ENCODE assay signal across 23 cellular contexts in the genomic region with DNA sequence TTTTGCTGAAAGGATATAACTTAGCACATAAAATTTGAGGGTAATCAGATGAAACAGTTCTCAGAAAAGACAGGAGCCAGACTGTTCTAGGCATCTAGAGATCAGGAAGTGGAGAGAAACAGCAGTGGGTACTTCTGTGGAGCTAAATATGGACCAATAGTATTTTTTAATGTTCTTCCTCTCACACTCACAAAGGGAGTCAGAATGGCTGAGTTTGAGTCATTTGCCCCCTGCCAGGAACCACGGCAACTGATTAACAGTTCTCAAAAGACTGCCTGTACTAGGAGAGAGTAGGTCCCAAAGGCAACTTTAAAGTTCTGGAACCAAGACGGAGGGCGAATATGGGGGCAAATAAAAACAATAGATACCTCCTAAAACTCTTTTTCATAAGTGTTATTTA.
DNase-seq lines count a peak whose midpoint lies in the region; ATAC-seq and TF ChIP-seq lines count a peak whose summit lies in the region.
"Had no signal": no experiment of that assay in that cellular context is flagged by ENCODE, and none has a peak within 500 bp of the region (broad histone marks: within the 10 kb centered on the region; RNA-seq: fewer than 3 reads in every experiment).

No MANE protein-coding gene starts in this region.

- DNase-seq in ELR (ENCODE audit: low read depth) (peak; percentile 46), OCI-M1 (lab: John Stamatoyannopoulos, UW) (peak; percentile 5), endodermal cell (peak; percentile 74), osteoblast (ENCODE audit: insufficient read length, low spot score, missing footprints) (peak; percentile 14), DMS53 (lab: John Stamatoyannopoulos, UW) (no peak), CD1c-positive myeloid dendritic cell (ENCODE audit: extremely low spot score) (no peak)
- DNase-seq: activated CD4-positive, alpha-beta T cell treated with anti-CD3 and anti-CD28 coated beads, Interleukin-2, amount 10 ng/mL, durations not matched to agents 24 days and 14 days; activated naive CD8-positive, alpha-beta T cell treated with anti-CD3 and anti-CD28 coated beads for 36 hours; activated T-cell treated with anti-CD3 and anti-CD28 coated beads, Interleukin-2, amount 50 U/mL, for 1 hour; DMS79; head of caudate nucleus; kidney; mucosa of descending colon; NCI-H1930; NCI-H526 treated with DMSO at 0.1 percent for 48 hours; occipital lobe; RPMI8226; upper lobe of left lung had no signal

- H3K9me3 ChIP-seq in endodermal cell (ENCODE audit: control insufficient read depth, low read length), result no peaks in the 10 kb centered on the region
- no peaks in the 10 kb centered on the region for H3K9me3 ChIP-seq in osteoblast (ENCODE audit: low read depth, low read length)
- H3K9me3 ChIP-seq: BLaER1, mucosa of descending colon, upper lobe of left lung had no signal

- no peaks in the 10 kb centered on the region for H4K20me1 ChIP-seq in osteoblast (ENCODE audit: insufficient read depth, low read length)
- H4K20me1 ChIP-seq: BLaER1 had no signal

- H2AFZ ChIP-seq in osteoblast (ENCODE audit: low read length), result peak overlapping the region; percentile 42

- H3K79me2 ChIP-seq in osteoblast (ENCODE audit: insufficient read depth, low read length), result no peaks in the 10 kb centered on the region

- no peak overlapping the region for H3K27ac Mint-ChIP-seq in endodermal cell
- H3K27ac Mint-ChIP-seq in activated T-helper 17 cell treated with anti-CD3 and anti-CD28 coated beads, Interleukin-2, amount 50 U/mL, for 72 hours, result no peak overlapping the region
- H3K27ac Mint-ChIP-seq: activated CD4-positive, alpha-beta T cell treated with anti-CD3 and anti-CD28 coated beads, Interleukin-2, amount 10 ng/mL, durations not matched to agents 24 days and 14 days; activated naive CD8-positive, alpha-beta T cell treated with anti-CD3 and anti-CD28 coated beads for 36 hours; stimulated activated memory B cell treated with anti-CD40 and anti-IgM and Interleukin-4, amounts not matched to agents 10 μg/mL and 1 μg/mL and 100 μg/mL, for 72 hours; T-helper 2 cell treated with Interferon-gamma antibody and Interleukin-4, amounts not matched to agents 5 μg/mL and 100 μg/mL, for 36 hours had no signal

- no peak for ATAC-seq in HG03432 (IDR thresholded peaks at IDR 0.05; ENCODE audit: unreplicated experiment)
- no peak for ATAC-seq in activated T-helper 17 cell treated with anti-CD3 and anti-CD28 coated beads, Interleukin-2, amount 50 U/mL, for 72 hours (replicated peaks)
- ATAC-seq: mucosa of descending colon; stimulated activated memory B cell treated with anti-CD40 and anti-IgM and Interleukin-4, amounts not matched to agents 10 μg/mL and 1 μg/mL and 100 μg/mL, for 72 hours had no signal

- H3K4me3 Mint-ChIP-seq in endodermal cell, result no peak overlapping the region
- H3K4me3 Mint-ChIP-seq in activated T-helper 17 cell treated with anti-CD3 and anti-CD28 coated beads, Interleukin-2, amount 50 U/mL, for 72 hours, result no peak overlapping the region
- H3K4me3 Mint-ChIP-seq: activated CD4-positive, alpha-beta T cell treated with anti-CD3 and anti-CD28 coated beads, Interleukin-2, amount 10 ng/mL, durations not matched to agents 24 days and 14 days; activated naive CD8-positive, alpha-beta T cell treated with anti-CD3 and anti-CD28 coated beads for 36 hours; stimulated activated memory B cell treated with anti-CD40 and anti-IgM and Interleukin-4, amounts not matched to agents 10 μg/mL and 1 μg/mL and 100 μg/mL, for 72 hours; T-helper 2 cell treated with Interferon-gamma antibody and Interleukin-4, amounts not matched to agents 5 μg/mL and 100 μg/mL, for 36 hours had no signal

- no peaks in the 10 kb centered on the region for H3K27me3 ChIP-seq in endodermal cell (ENCODE audit: control insufficient read depth, insufficient read depth, low read length, poor library complexity, severe bottlenecking)
- H3K27me3 ChIP-seq in osteoblast (ENCODE audit: insufficient read depth, low read length), result no peaks in the 10 kb centered on the region
- H3K27me3 ChIP-seq: BLaER1, upper lobe of left lung had no signal

- H3K9ac ChIP-seq in endodermal cell (ENCODE audit: extremely low read depth, low read length, poor library complexity, severe bottlenecking), result no peak overlapping the region
- H3K9ac ChIP-seq: BLaER1 had no signal

- peaks cover 11% of the 10 kb centered on the region for H3K4me1 Mint-ChIP-seq in endodermal cell
- H3K4me1 Mint-ChIP-seq in activated T-helper 17 cell treated with anti-CD3 and anti-CD28 coated beads, Interleukin-2, amount 50 U/mL, for 72 hours, result no peaks in the 10 kb centered on the region
- H3K4me1 Mint-ChIP-seq: activated CD4-positive, alpha-beta T cell treated with anti-CD3 and anti-CD28 coated beads, Interleukin-2, amount 10 ng/mL, durations not matched to agents 24 days and 14 days; activated naive CD8-positive, alpha-beta T cell treated with anti-CD3 and anti-CD28 coated beads for 36 hours; stimulated activated memory B cell treated with anti-CD40 and anti-IgM and Interleukin-4, amounts not matched to agents 10 μg/mL and 1 μg/mL and 100 μg/mL, for 72 hours had no signal

- TF ChIP-seq CTCF in endodermal cell (conservative IDR thresholded peaks at IDR 0.05), result no peak
- TF ChIP-seq CTCF in osteoblast (IDR thresholded peaks at IDR 0.05; ENCODE audit: extremely low read depth, low read depth, low read length), result no peak

- no peaks in the 10 kb centered on the region for H3K27me3 Mint-ChIP-seq in endodermal cell (ENCODE audit: insufficient read depth)
- no peaks in the 10 kb centered on the region for H3K27me3 Mint-ChIP-seq in activated T-helper 17 cell treated with anti-CD3 and anti-CD28 coated beads, Interleukin-2, amount 50 U/mL, for 72 hours
- H3K27me3 Mint-ChIP-seq: activated CD4-positive, alpha-beta T cell treated with anti-CD3 and anti-CD28 coated beads, Interleukin-2, amount 10 ng/mL, durations not matched to agents 24 days and 14 days; stimulated activated memory B cell treated with anti-CD40 and anti-IgM and Interleukin-4, amounts not matched to agents 10 μg/mL and 1 μg/mL and 100 μg/mL, for 72 hours had no signal

- H3K36me3 Mint-ChIP-seq in endodermal cell (ENCODE audit: low read depth), result no peaks in the 10 kb centered on the region
- no peaks in the 10 kb centered on the region for H3K36me3 Mint-ChIP-seq in activated T-helper 17 cell treated with anti-CD3 and anti-CD28 coated beads, Interleukin-2, amount 50 U/mL, for 72 hours (ENCODE audit: low read depth)
- H3K36me3 Mint-ChIP-seq: activated naive CD8-positive, alpha-beta T cell treated with anti-CD3 and anti-CD28 coated beads for 36 hours; stimulated activated memory B cell treated with anti-CD40 and anti-IgM and Interleukin-4, amounts not matched to agents 10 μg/mL and 1 μg/mL and 100 μg/mL, for 72 hours had no signal

- H3K36me3 ChIP-seq in endodermal cell (ENCODE audit: control insufficient read depth, insufficient read depth, low read length) (no peaks in the 10 kb centered on the region), osteoblast (ENCODE audit: insufficient read depth, low read length) (no peaks in the 10 kb centered on the region)
- H3K36me3 ChIP-seq: BLaER1, upper lobe of left lung had no signal

- H3K4me1 ChIP-seq in endodermal cell (ENCODE audit: control insufficient read depth, insufficient read depth, low read length) (no peaks in the 10 kb centered on the region), osteoblast (ENCODE audit: insufficient read depth, low read length) (peaks cover 9% of the 10 kb centered on the region)
- H3K4me1 ChIP-seq: BLaER1, upper lobe of left lung had no signal

- H3K27ac ChIP-seq in endodermal cell (ENCODE audit: low read depth, low read length) (no peak overlapping the region), osteoblast (ENCODE audit: low read depth, low read length) (no peak overlapping the region)
- H3K27ac ChIP-seq: BLaER1, upper lobe of left lung had no signal

- no peak overlapping the region for H3K4me3 ChIP-seq in endodermal cell (ENCODE audit: low read length)
- H3K4me3 ChIP-seq in osteoblast (ENCODE audit: insufficient read depth, low read length), result no peak overlapping the region
- H3K4me3 ChIP-seq: BLaER1, mucosa of descending colon, upper lobe of left lung had no signal

- H3K4me2 ChIP-seq in osteoblast (ENCODE audit: insufficient read depth, low read length), result no peak overlapping the region
- H3K4me2 ChIP-seq: BLaER1 had no signal

- no peaks in the 10 kb centered on the region for H3K9me3 Mint-ChIP-seq in endodermal cell
- no peaks in the 10 kb centered on the region for H3K9me3 Mint-ChIP-seq in activated T-helper 17 cell treated with anti-CD3 and anti-CD28 coated beads, Interleukin-2, amount 50 U/mL, for 72 hours
- H3K9me3 Mint-ChIP-seq: activated CD4-positive, alpha-beta T cell treated with anti-CD3 and anti-CD28 coated beads, Interleukin-2, amount 10 ng/mL, durations not matched to agents 24 days and 14 days; activated naive CD8-positive, alpha-beta T cell treated with anti-CD3 and anti-CD28 coated beads for 36 hours had no signal

- WGBS in endodermal cell (ENCODE audit: insufficient coverage in 1 of 2, insufficient read length in 1 of 2), 2 experiments, result 63% methylated on average over 3 of the region's 3 CpGs; no CpG with 5 or more reads in 1 of the 2 experiments

Comparison
In these comparisons a context has a peak if more than half of its experiments do, and no peak if none do; other contexts are left out.
1. DNase-seq: peak in ELR (single experiment), OCI-M1 (single experiment), endodermal cell (single experiment) and osteoblast (single experiment); none in DMS53 (single experiment) and CD1c-positive myeloid dendritic cell (single experiment).